ENCODE assay signal across 15 cellular contexts in genomic region chr5:98880151-98880550, GRCh38. TPM values are rescaled to one million over a fixed set of nuclear protein-coding genes. Genes with fewer than 3 reads are reported as not detected.
DNase-seq lines count a peak whose midpoint lies in the region; ATAC-seq and TF ChIP-seq lines count a peak whose summit lies in the region.
"Had no signal": no experiment of that assay in that cellular context is flagged by ENCODE, and none has a peak within 500 bp of the region (broad histone marks: within the 10 kb centered on the region; RNA-seq: fewer than 3 reads in every experiment).

No MANE protein-coding gene starts in this region.

- H3K9ac ChIP-seq in OCI-LY3 (ENCODE audit: low read length): no peak overlapping the region

- H3K4me3 Mint-ChIP-seq in natural killer cell treated with Interleukin-12 subunit alpha and Interleukin-12 subunit beta and Interleukin-15 and Interleukin-18, amount 100 ng/mL, for 72 hours: no peak overlapping the region
- H3K4me3 Mint-ChIP-seq: HFFc6 had no signal

- no peak overlapping the region for H3K27ac Mint-ChIP-seq in natural killer cell treated with Interleukin-12 subunit alpha and Interleukin-12 subunit beta and Interleukin-15 and Interleukin-18, amount 100 ng/mL, for 72 hours
- H3K27ac Mint-ChIP-seq: HFFc6, progenitor cell of endocrine pancreas had no signal

- H3K9me3 ChIP-seq in OCI-LY3 (ENCODE audit: insufficient read depth, low read length): no peaks in the 10 kb centered on the region

- peaks cover 51% of the 10 kb centered on the region for H3K36me3 ChIP-seq in OCI-LY3 (replicated peaks; ENCODE audit: low read depth, low read length)

- H3K4me1 ChIP-seq in OCI-LY3 (ENCODE audit: low read length): peaks cover 37% of the 10 kb centered on the region

- H3K27me3 ChIP-seq in OCI-LY3 (ENCODE audit: low read depth, low read length): no peaks in the 10 kb centered on the region

- no peak overlapping the region for H2AFZ ChIP-seq in OCI-LY3 (ENCODE audit: low read depth, low read length)

- H4K20me1 ChIP-seq in OCI-LY3 (ENCODE audit: insufficient read depth, low read length): no peaks in the 10 kb centered on the region

- peaks cover 37% of the 10 kb centered on the region for H3K36me3 Mint-ChIP-seq in natural killer cell treated with Interleukin-12 subunit alpha and Interleukin-12 subunit beta and Interleukin-15 and Interleukin-18, amount 100 ng/mL, for 72 hours

- DNase-seq in ELR (ENCODE audit: low read depth) (peak; percentile 20), amniotic epithelial cell (ENCODE audit: low read depth) (peak; percentile 76), NCI-H2029 treated with DMSO at 0.1 percent for 48 hours (lab: John Stamatoyannopoulos, UW) (no peak), NCI-H774 (lab: John Stamatoyannopoulos, UW) (no peak), NCI-H1105 treated with DMSO at 0.1 percent for 48 hours (lab: John Stamatoyannopoulos, UW) (no peak)
- no peak for DNase-seq in natural killer cell treated with Interleukin-12 subunit alpha and Interleukin-12 subunit beta and Interleukin-15 and Interleukin-18, amount 100 ng/mL, for 72 hours (ENCODE audit: low spot score)
- DNase-seq: activated gamma-delta T cell treated with Interleukin-2 at 50 U/mL for 16 hours, cerebellar nuclear complex, head of caudate nucleus, HFFc6, MM.1S, NCI-H345 had no signal

- no peak overlapping the region for H3K4me3 ChIP-seq in OCI-LY3 (ENCODE audit: low read length)

- TF ChIP-seq CTCF in OCI-LY3 (IDR thresholded peaks at IDR 0.05; ENCODE audit: low read depth, low read length): no peak

- H3K4me2 ChIP-seq in OCI-LY3 (ENCODE audit: low read length): no peak overlapping the region

- H3K4me1 Mint-ChIP-seq in natural killer cell treated with Interleukin-12 subunit alpha and Interleukin-12 subunit beta and Interleukin-15 and Interleukin-18, amount 100 ng/mL, for 72 hours (ENCODE audit: low read depth in 2 of 2): peaks cover 7 to 8% of the 10 kb centered on the region in 2 donors

- peaks cover 17% of the 10 kb centered on the region; the same call in 1 of the 2 replicates for H3K79me2 ChIP-seq in OCI-LY3 (ENCODE audit: low read length)

- H3K27ac ChIP-seq in OCI-LY3 (ENCODE audit: low read length): peak overlapping the region; percentile 90; the same call in 1 of the 2 replicates

- ATAC-seq in natural killer cell treated with Interleukin-12 subunit alpha and Interleukin-12 subunit beta and Interleukin-15 and Interleukin-18, amount 100 ng/mL, for 72 hours: peak; percentile 50 to 52
- no peak for ATAC-seq in GM21381 (IDR thresholded peaks at IDR 0.05; ENCODE audit: unreplicated experiment)

- no peaks in the 10 kb centered on the region for H3K9me3 Mint-ChIP-seq in natural killer cell treated with Interleukin-12 subunit alpha and Interleukin-12 subunit beta and Interleukin-15 and Interleukin-18, amount 100 ng/mL, for 72 hours
- H3K9me3 Mint-ChIP-seq: HFFc6 had no signal

- no peaks in the 10 kb centered on the region for H3K27me3 Mint-ChIP-seq in natural killer cell treated with Interleukin-12 subunit alpha and Interleukin-12 subunit beta and Interleukin-15 and Interleukin-18, amount 100 ng/mL, for 72 hours
- H3K27me3 Mint-ChIP-seq: progenitor cell of endocrine pancreas had no signal

RNA-seq across cellular contexts. Expression of gene CHD1, which starts 48.7 kb away (rescaled TPM):
- total RNA-seq in natural killer cell treated with Interleukin-12 subunit alpha and Interleukin-12 subunit beta and Interleukin-15 and Interleukin-18, amount 100 ng/mL, for 72 hours: 10 to 100 TPM; 64.8 to 68.0 TPM

Comparison
In these comparisons a context has a peak if more than half of its experiments do, and no peak if none do; other contexts are left out.
1. DNase-seq: peak in ELR (single experiment) and amniotic epithelial cell (single experiment); none in natural killer cell treated with Interleukin-12 subunit alpha and Interleukin-12 subunit beta and Interleukin-15 and Interleukin-18, amount 100 ng/mL, for 72 hours (single experiment), NCI-H2029 treated with DMSO at 0.1 percent for 48 hours (single experiment), NCI-H774 (single experiment) and NCI-H1105 treated with DMSO at 0.1 percent for 48 hours (single experiment).